Comparison of ENCODE assay signal across 12 cellular contexts in the genomic region with DNA sequence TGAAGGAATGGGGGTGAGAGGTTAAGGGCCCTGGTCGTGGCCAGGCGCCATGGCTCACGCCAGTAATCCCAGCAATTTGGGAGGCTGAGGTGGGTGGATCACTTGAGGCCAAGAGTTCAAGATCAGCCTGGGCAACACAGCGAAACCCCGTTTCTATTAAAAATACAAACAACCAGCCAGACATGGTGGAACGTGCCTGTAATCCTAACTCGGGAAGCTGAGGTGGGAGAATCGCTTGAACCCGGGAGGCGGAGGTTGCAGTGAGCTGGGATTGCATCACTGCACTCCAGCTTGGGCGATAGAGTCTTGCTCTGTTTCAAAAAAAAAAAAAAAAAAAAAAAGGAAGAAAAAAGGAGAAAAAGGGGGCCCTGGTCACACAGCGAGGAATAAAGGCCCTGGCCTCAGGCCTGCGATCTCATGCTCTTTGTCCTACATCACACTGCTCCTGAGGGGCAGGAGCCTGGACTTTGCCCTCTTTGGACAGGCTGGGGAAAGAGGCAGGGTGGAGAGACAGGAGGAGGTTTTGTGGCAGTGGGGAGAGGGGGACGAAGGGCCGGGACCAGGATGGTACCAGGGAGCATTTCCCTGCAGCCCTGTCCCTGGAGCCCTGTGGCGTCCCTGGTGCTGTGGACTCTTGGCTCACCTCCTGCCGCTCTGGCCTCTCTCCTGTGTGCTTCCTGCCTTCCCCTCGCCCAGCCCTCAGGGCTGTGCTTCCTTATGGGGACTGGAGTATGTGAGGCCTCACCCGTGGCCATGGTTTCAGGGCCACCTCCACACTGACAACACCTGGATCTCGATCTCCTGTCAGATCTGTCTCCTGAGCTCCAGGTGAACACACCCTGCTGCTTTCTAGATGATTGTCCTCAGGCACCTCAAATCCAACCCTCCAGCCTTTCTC. TPM values are rescaled to one million over a fixed set of nuclear protein-coding genes. Genes with fewer than 3 reads are reported as not detected.
DNase-seq lines count a peak whose midpoint lies in the region; ATAC-seq and TF ChIP-seq lines count a peak whose summit lies in the region.
"Had no signal": no experiment of that assay in that cellular context is flagged by ENCODE, and none has a peak within 500 bp of the region (broad histone marks: within the 10 kb centered on the region; RNA-seq: fewer than 3 reads in every experiment).

No MANE protein-coding gene starts in this region.

- H3K18ac ChIP-seq in neuronal stem cell (ENCODE audit: low read length), result no peak overlapping the region

- no peak overlapping the region for H2BK12ac ChIP-seq in neuronal stem cell (ENCODE audit: low read length)

- H2BK15ac ChIP-seq in neuronal stem cell (ENCODE audit: low read length), result no peak overlapping the region

- no peaks in the 10 kb centered on the region for H3K79me1 ChIP-seq in neuronal stem cell (ENCODE audit: low read depth, low read length)

- no TSS peak for BruUV-seq in Caco-2 (replicated peaks; lab: Mats Ljungman, UMichigan)

- H3K27ac Mint-ChIP-seq in Caco-2 (ENCODE audit: unreplicated experiment), result peak overlapping the region; percentile 96

- no peak overlapping the region for H3K4ac ChIP-seq in neuronal stem cell (ENCODE audit: low read length)

- H3K36me3 Mint-ChIP-seq in Caco-2 (ENCODE audit: insufficient read depth, unreplicated experiment), result peaks cover 30% of the 10 kb centered on the region

- H3K9me3 ChIP-seq in Caco-2 (no peaks in the 10 kb centered on the region), esophagus squamous epithelium (no peaks in the 10 kb centered on the region), neuronal stem cell (replicated peaks in 1 of 2; ENCODE audit: control insufficient read depth in 2 of 2, insufficient read depth in 1 of 2, low read depth in 1 of 2, low read length in 2 of 2) (no peaks in the 10 kb centered on the region)
- H3K9me3 ChIP-seq: BLaER1, SJSA1 had no signal

- no peaks in the 10 kb centered on the region; the same call in 1 of the 2 replicates for H3K27me3 ChIP-seq in Caco-2 (replicated peaks; ENCODE audit: control insufficient read depth, insufficient read depth, low read length)
- no peaks in the 10 kb centered on the region for H3K27me3 ChIP-seq in esophagus squamous epithelium
- no peaks in the 10 kb centered on the region for H3K27me3 ChIP-seq in neuronal stem cell (ENCODE audit: control insufficient read depth in 3 of 3, insufficient read depth in 3 of 3, low read depth in 1 of 3, low read length in 3 of 3)
- H3K27me3 ChIP-seq: BLaER1, SJSA1 had no signal

- intact Hi-C loops in Caco-2 (cut with micrococcal nuclease; ENCODE audit: unreplicated experiment) (loop anchor here (2.0 kb wide), 1 partner anchor 20 kb away; a partner anchor contains a TSS), esophagus squamous epithelium (cut with DNase I) (no loop called here)

- H3K9ac ChIP-seq in neuronal stem cell (ENCODE audit: low read depth, low read length, poor library complexity), result no peak overlapping the region
- H3K9ac ChIP-seq: BLaER1 had no signal

- H3K4me2 ChIP-seq in neuronal stem cell (ENCODE audit: insufficient read depth, low read length, poor library complexity, severe bottlenecking), result no peak overlapping the region

- H3K27ac ChIP-seq in esophagus squamous epithelium (peak overlapping the region in 3 of 4 donors; percentile 19 to 74 (median 54)), neuronal stem cell (replicated peaks; ENCODE audit: low read length) (no peak overlapping the region)
- H3K27ac ChIP-seq: SJSA1 had no signal

- no peaks in the 10 kb centered on the region for H3K36me3 ChIP-seq in Caco-2 (ENCODE audit: control insufficient read depth, insufficient read depth, low read length)
- no peaks in the 10 kb centered on the region for H3K36me3 ChIP-seq in esophagus squamous epithelium
- no peaks in the 10 kb centered on the region for H3K36me3 ChIP-seq in neuronal stem cell (replicated peaks in 1 of 2; ENCODE audit: control insufficient read depth in 2 of 2, insufficient read depth in 2 of 2, low read length in 2 of 2)
- H3K36me3 ChIP-seq: SJSA1 had no signal

- POLR2A ChIA-PET in Caco-2 (lab: Charles Lee), result interaction anchor here (0.6 to 1.5 kb wide), 5 partner anchors 20 to 99 kb away, joined by 3 to 8 read pairs (median 6); a partner anchor contains a TSS

- H2AK5ac ChIP-seq in neuronal stem cell (ENCODE audit: low read depth, low read length), result peak overlapping the region; percentile 56

- H3K27me3 Mint-ChIP-seq in Caco-2 (ENCODE audit: insufficient read depth, unreplicated experiment), result no peaks in the 10 kb centered on the region

- H3K4me1 ChIP-seq in Caco-2 (peaks cover 25% of the 10 kb centered on the region), esophagus squamous epithelium (peaks cover 0 to 11% (median 8%) of the 10 kb centered on the region in 3 donors), neuronal stem cell (ENCODE audit: control insufficient read depth in 2 of 2, insufficient read depth in 1 of 2, low read depth in 1 of 2, low read length in 2 of 2) (no peaks in the 10 kb centered on the region)
- H3K4me1 ChIP-seq: SJSA1 had no signal

- H2BK5ac ChIP-seq in neuronal stem cell (ENCODE audit: low read length), result no peak overlapping the region

- peaks cover 34% of the 10 kb centered on the region for H3K4me1 Mint-ChIP-seq in Caco-2 (ENCODE audit: low read depth, unreplicated experiment)

- no peaks in the 10 kb centered on the region for H3K9me3 Mint-ChIP-seq in Caco-2 (ENCODE audit: unreplicated experiment)

- peak overlapping the region; percentile 89 for H3K23ac ChIP-seq in neuronal stem cell (ENCODE audit: low read depth, low read length, poor library complexity)

- no peak overlapping the region for H2BK120ac ChIP-seq in neuronal stem cell (ENCODE audit: low read depth, low read length)

- no peak overlapping the region for H3K4me3 ChIP-seq in Caco-2 (ENCODE audit: low read depth, low read length)
- H3K4me3 ChIP-seq in esophagus squamous epithelium, result no peak overlapping the region
- H3K4me3 ChIP-seq in neuronal stem cell (ENCODE audit: low read length in 2 of 2), result no peak overlapping the region
- H3K4me3 ChIP-seq: BLaER1, SJSA1 had no signal

- ATAC-seq in HG02588 (IDR thresholded peaks at IDR 0.05; ENCODE audit: unreplicated experiment), result no peak

- H2AFZ ChIP-seq in neuronal stem cell (ENCODE audit: low read length), result peak overlapping the region; percentile 71

- TF ChIP-seq CTCF in Caco-2 (IDR thresholded peaks at IDR 0.05; ENCODE audit: insufficient read depth in 1 of 2, low read depth in 1 of 2, low read length in 1 of 2, severe bottlenecking in 1 of 2, unreplicated experiment in 1 of 2), result no peak
- no peak for TF ChIP-seq CTCF in esophagus squamous epithelium (IDR thresholded peaks at IDR 0.05)

- WGBS in esophagus squamous epithelium, 2 donors, result 62 to 66% methylated on average over 19 to 20 of the region's 20 CpGs
- WGBS in neuronal stem cell (ENCODE audit: extremely low coverage in 2 of 2, insufficient read length in 2 of 2, insufficient replicate concordance in 1 of 2), 2 donors, result no CpG with 5 or more reads among the region's 20 CpGs

- H3K4me3 Mint-ChIP-seq in Caco-2 (ENCODE audit: unreplicated experiment), result peak overlapping the region; percentile 45

- H3K14ac ChIP-seq in neuronal stem cell (ENCODE audit: low read length), result peak overlapping the region; percentile 63

- CTCF ChIA-PET in Caco-2 (lab: Charles Lee), result interaction anchor here (0.7 to 0.8 kb wide), 2 partner anchors 103 to 188 kb away, joined by 3 read pairs; no protein-coding TSS in a partner anchor

- no peak for TF ChIP-seq POLR2A in esophagus squamous epithelium (IDR thresholded peaks at IDR 0.05)

- DNase-seq in Caco-2, result peak; percentile 73 to 87
- DNase-seq in NOMO-1 treated with dmso at 0.1 percent for 144 hours (lab: John Stamatoyannopoulos, UW; ENCODE audit: unreplicated experiment), result peak; percentile 19
- DNase-seq in esophagus squamous epithelium (lab: John Stamatoyannopoulos, UW), result no peak
- DNase-seq in neuronal stem cell (ENCODE audit: low spot score), result no peak
- no peak for DNase-seq in activated CD8-positive, alpha-beta memory T cell treated with anti-CD3 and anti-CD28 coated beads, Interleukin-2, amount 50 U/mL, for 48 hours
- no peak for DNase-seq in effector CD4-positive, alpha-beta T cell
- no peak for DNase-seq in NCI-H1436 (lab: John Stamatoyannopoulos, UW)
- DNase-seq: activated CD8-positive, alpha-beta memory T cell treated with anti-CD3 and anti-CD28 coated beads for 24 hours; central memory CD4-positive, alpha-beta T cell had no signal

- H4K8ac ChIP-seq in neuronal stem cell (ENCODE audit: low read depth, low read length), result peak overlapping the region; percentile 23

- H4K91ac ChIP-seq in neuronal stem cell (ENCODE audit: low read depth, low read length, poor library complexity), result no peak overlapping the region

RNA-seq across cellular contexts. Expression of a gene that starts 19.7 kb away (rescaled TPM):
- total RNA-seq in Caco-2 (2022), result 29.8 and 33.6 TPM in 2 replicates
- 10 to 100 TPM in 2 of 4 donors, 1 to 10 TPM in 2; 9.2 to 15.2 (median 11.2) TPM for total RNA-seq in esophagus squamous epithelium
- 9.2 TPM for polyA plus RNA-seq in neuronal stem cell (2013, experiment 1 of 2)
- polyA plus RNA-seq in neuronal stem cell (2013, experiment 2 of 2), result 9.1 TPM

RNA-seq across cellular contexts. Expression of a gene that starts 38.0 kb away (rescaled TPM):
- 27.0 and 27.3 TPM in 2 replicates for total RNA-seq in Caco-2 (2022)
- total RNA-seq in esophagus squamous epithelium, result 10 to 100 TPM; 14.6 to 28.0 (median 21.2) TPM
- 31.0 TPM for polyA plus RNA-seq in neuronal stem cell (2013, experiment 1 of 2)
- 31.4 TPM for polyA plus RNA-seq in neuronal stem cell (2013, experiment 2 of 2)

RNA-seq across cellular contexts. Expression of a gene that starts 47.3 kb away (rescaled TPM):
- total RNA-seq in Caco-2 (2022) (123 and 125 TPM in 2 replicates), esophagus squamous epithelium (10 to 100 TPM; 42.2 to 62.6 (median 48.7) TPM)
- 45.9 TPM for polyA plus RNA-seq in neuronal stem cell (2013, experiment 1 of 2)
- 45.2 TPM for polyA plus RNA-seq in neuronal stem cell (2013, experiment 2 of 2)

RNA-seq across cellular contexts. Expression of a gene that starts 47.6 kb away (rescaled TPM):
- total RNA-seq in Caco-2 (2022), result 90.2 and 94.4 TPM in 2 replicates
- 10 to 100 TPM; 23.9 to 39.2 (median 29.8) TPM for total RNA-seq in esophagus squamous epithelium
- 32.9 TPM for polyA plus RNA-seq in neuronal stem cell (2013, experiment 1 of 2)
- polyA plus RNA-seq in neuronal stem cell (2013, experiment 2 of 2), result 31.7 TPM

Comparison
In these comparisons a context has a peak if more than half of its experiments do, and no peak if none do; other contexts are left out.
1. DNase-seq: peak in Caco-2 (2 of 2) and NOMO-1 treated with dmso at 0.1 percent for 144 hours (single experiment); none in esophagus squamous epithelium (single experiment), neuronal stem cell (single experiment), activated CD8-positive, alpha-beta memory T cell treated with anti-CD3 and anti-CD28 coated beads, Interleukin-2, amount 50 U/mL, for 48 hours (single experiment), effector CD4-positive, alpha-beta T cell (single experiment) and NCI-H1436 (single experiment).